In the genomic region with DNA sequence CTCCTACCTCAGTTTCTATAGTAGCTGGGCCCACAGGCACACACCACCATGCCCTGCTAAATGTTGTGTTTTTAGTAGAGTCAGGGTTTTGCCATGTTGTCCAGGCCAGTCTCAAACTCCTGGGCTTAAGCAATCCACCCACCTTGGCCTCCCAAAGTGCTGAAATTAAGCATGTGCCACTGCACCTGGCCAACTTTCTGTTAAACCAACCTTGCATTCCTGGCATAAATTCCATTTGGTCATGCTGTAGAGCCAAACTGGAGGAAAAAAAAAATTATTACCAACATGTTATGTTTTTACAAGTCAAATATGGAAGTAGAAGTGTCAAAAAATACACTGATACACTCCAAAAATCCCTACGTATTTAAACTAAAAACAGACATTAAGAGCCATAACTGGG, we compare ENCODE assay signal across 2 cellular contexts.
TF ChIP-seq lines count a peak whose summit lies in the region.

No MANE protein-coding gene starts in this region.

TF ChIP-seq in HepG2, 621 proteins besides CTCF, POLR2A, EP300 and RAD21:
- TF ChIP-seq MAZ (IDR thresholded peaks at IDR 0.05; ENCODE audit: borderline replicate concordance, low read depth, low read length) (no peak), MAZ (CRISPR knock-in tag; IDR thresholded peaks at IDR 0.05; ENCODE audit: low read depth) (no peak), YY1 (IDR thresholded peaks at IDR 0.05; ENCODE audit: insufficient read depth, insufficient replicate concordance, low read depth, low read length) (no peak), MBNL3 (CRISPR knock-in tag; conservative IDR thresholded peaks at IDR 0.05) (no peak), JUNB (CRISPR knock-in tag; IDR thresholded peaks at IDR 0.05; ENCODE audit: borderline replicate concordance) (no peak), SATB2 (CRISPR knock-in tag; IDR thresholded peaks at IDR 0.05) (no peak), ZNF563 (CRISPR knock-in tag; IDR thresholded peaks at IDR 0.05) (no peak), FOXO1 (CRISPR knock-in tag; IDR thresholded peaks at IDR 0.05) (no peak), SP140L (CRISPR knock-in tag; IDR thresholded peaks at IDR 0.05; ENCODE audit: borderline replicate concordance) (no peak), ZNF768 (CRISPR knock-in tag; IDR thresholded peaks at IDR 0.05) (no peak), GABPA (IDR thresholded peaks at IDR 0.05; ENCODE audit: low read depth, low read length) (no peak), GABPA (CRISPR knock-in tag; IDR thresholded peaks at IDR 0.05; ENCODE audit: low read depth) (no peak), ZNF292 (CRISPR knock-in tag; IDR thresholded peaks at IDR 0.05; ENCODE audit: borderline replicate concordance, low read depth) (no peak)
- TF ChIP-seq, protein P1, sequence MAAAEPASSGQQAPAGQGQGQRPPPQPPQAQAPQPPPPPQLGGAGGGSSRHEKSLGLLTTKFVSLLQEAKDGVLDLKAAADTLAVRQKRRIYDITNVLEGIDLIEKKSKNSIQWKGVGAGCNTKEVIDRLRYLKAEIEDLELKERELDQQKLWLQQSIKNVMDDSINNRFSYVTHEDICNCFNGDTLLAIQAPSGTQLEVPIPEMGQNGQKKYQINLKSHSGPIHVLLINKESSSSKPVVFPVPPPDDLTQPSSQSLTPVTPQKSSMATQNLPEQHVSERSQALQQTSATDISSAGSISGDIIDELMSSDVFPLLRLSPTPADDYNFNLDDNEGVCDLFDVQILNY (CRISPR knock-in tag; conservative IDR thresholded peaks at IDR 0.05), result no peak
TF ChIP-seq in HepG2: peak in this region for 0.

TF ChIP-seq in K562, 482 proteins besides CTCF, POLR2A, EP300 and RAD21:
- TF ChIP-seq RBM39 (optimal IDR thresholded peaks at IDR 0.05; ENCODE audit: low read depth, low read length), result no peak
- no peak for TF ChIP-seq ZNF3 (CRISPR knock-in tag; IDR thresholded peaks at IDR 0.05)
- TF ChIP-seq, protein P2, sequence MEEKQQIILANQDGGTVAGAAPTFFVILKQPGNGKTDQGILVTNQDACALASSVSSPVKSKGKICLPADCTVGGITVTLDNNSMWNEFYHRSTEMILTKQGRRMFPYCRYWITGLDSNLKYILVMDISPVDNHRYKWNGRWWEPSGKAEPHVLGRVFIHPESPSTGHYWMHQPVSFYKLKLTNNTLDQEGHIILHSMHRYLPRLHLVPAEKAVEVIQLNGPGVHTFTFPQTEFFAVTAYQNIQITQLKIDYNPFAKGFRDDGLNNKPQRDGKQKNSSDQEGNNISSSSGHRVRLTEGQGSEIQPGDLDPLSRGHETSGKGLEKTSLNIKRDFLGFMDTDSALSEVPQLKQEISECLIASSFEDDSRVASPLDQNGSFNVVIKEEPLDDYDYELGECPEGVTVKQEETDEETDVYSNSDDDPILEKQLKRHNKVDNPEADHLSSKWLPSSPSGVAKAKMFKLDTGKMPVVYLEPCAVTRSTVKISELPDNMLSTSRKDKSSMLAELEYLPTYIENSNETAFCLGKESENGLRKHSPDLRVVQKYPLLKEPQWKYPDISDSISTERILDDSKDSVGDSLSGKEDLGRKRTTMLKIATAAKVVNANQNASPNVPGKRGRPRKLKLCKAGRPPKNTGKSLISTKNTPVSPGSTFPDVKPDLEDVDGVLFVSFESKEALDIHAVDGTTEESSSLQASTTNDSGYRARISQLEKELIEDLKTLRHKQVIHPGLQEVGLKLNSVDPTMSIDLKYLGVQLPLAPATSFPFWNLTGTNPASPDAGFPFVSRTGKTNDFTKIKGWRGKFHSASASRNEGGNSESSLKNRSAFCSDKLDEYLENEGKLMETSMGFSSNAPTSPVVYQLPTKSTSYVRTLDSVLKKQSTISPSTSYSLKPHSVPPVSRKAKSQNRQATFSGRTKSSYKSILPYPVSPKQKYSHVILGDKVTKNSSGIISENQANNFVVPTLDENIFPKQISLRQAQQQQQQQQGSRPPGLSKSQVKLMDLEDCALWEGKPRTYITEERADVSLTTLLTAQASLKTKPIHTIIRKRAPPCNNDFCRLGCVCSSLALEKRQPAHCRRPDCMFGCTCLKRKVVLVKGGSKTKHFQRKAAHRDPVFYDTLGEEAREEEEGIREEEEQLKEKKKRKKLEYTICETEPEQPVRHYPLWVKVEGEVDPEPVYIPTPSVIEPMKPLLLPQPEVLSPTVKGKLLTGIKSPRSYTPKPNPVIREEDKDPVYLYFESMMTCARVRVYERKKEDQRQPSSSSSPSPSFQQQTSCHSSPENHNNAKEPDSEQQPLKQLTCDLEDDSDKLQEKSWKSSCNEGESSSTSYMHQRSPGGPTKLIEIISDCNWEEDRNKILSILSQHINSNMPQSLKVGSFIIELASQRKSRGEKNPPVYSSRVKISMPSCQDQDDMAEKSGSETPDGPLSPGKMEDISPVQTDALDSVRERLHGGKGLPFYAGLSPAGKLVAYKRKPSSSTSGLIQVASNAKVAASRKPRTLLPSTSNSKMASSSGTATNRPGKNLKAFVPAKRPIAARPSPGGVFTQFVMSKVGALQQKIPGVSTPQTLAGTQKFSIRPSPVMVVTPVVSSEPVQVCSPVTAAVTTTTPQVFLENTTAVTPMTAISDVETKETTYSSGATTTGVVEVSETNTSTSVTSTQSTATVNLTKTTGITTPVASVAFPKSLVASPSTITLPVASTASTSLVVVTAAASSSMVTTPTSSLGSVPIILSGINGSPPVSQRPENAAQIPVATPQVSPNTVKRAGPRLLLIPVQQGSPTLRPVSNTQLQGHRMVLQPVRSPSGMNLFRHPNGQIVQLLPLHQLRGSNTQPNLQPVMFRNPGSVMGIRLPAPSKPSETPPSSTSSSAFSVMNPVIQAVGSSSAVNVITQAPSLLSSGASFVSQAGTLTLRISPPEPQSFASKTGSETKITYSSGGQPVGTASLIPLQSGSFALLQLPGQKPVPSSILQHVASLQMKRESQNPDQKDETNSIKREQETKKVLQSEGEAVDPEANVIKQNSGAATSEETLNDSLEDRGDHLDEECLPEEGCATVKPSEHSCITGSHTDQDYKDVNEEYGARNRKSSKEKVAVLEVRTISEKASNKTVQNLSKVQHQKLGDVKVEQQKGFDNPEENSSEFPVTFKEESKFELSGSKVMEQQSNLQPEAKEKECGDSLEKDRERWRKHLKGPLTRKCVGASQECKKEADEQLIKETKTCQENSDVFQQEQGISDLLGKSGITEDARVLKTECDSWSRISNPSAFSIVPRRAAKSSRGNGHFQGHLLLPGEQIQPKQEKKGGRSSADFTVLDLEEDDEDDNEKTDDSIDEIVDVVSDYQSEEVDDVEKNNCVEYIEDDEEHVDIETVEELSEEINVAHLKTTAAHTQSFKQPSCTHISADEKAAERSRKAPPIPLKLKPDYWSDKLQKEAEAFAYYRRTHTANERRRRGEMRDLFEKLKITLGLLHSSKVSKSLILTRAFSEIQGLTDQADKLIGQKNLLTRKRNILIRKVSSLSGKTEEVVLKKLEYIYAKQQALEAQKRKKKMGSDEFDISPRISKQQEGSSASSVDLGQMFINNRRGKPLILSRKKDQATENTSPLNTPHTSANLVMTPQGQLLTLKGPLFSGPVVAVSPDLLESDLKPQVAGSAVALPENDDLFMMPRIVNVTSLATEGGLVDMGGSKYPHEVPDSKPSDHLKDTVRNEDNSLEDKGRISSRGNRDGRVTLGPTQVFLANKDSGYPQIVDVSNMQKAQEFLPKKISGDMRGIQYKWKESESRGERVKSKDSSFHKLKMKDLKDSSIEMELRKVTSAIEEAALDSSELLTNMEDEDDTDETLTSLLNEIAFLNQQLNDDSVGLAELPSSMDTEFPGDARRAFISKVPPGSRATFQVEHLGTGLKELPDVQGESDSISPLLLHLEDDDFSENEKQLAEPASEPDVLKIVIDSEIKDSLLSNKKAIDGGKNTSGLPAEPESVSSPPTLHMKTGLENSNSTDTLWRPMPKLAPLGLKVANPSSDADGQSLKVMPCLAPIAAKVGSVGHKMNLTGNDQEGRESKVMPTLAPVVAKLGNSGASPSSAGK (IDR thresholded peaks at IDR 0.05), result peak; percentile 47
- TF ChIP-seq L3MBTL2 (IDR thresholded peaks at IDR 0.05), result 0 out of 2 replicates have a peak, but pooled peaks have one; percentile 25
- no peak for TF ChIP-seq ZNF583 (CRISPR knock-in tag; IDR thresholded peaks at IDR 0.05)
- TF ChIP-seq, protein P3, sequence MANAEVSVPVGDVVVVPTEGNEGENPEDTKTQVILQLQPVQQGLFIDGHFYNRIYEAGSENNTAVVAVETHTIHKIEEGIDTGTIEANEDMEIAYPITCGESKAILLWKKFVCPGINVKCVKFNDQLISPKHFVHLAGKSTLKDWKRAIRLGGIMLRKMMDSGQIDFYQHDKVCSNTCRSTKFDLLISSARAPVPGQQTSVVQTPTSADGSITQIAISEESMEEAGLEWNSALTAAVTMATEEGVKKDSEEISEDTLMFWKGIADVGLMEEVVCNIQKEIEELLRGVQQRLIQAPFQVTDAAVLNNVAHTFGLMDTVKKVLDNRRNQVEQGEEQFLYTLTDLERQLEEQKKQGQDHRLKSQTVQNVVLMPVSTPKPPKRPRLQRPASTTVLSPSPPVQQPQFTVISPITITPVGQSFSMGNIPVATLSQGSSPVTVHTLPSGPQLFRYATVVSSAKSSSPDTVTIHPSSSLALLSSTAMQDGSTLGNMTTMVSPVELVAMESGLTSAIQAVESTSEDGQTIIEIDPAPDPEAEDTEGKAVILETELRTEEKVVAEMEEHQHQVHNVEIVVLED (CRISPR knock-in tag; IDR thresholded peaks at IDR 0.05), result no peak
- TF ChIP-seq, protein P4, sequence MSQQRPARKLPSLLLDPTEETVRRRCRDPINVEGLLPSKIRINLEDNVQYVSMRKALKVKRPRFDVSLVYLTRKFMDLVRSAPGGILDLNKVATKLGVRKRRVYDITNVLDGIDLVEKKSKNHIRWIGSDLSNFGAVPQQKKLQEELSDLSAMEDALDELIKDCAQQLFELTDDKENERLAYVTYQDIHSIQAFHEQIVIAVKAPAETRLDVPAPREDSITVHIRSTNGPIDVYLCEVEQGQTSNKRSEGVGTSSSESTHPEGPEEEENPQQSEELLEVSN (IDR thresholded peaks at IDR 0.05; ENCODE audit: borderline replicate concordance in 1 of 2, extremely low read depth in 1 of 2, insufficient read depth in 1 of 2, insufficient read length in 1 of 2, low read depth in 1 of 2, low read length in 1 of 2, poor library complexity in 1 of 2, severe bottlenecking in 1 of 2), result peak in 1 of 2 experiments; percentile 29
- TF ChIP-seq CBX3 (IDR thresholded peaks at IDR 0.05; ENCODE audit: borderline replicate concordance in 1 of 2, low read length in 2 of 2), result peak in 1 of 2 experiments; percentile 68; a peak in 1 of 3 replicates
- TF ChIP-seq ZNF324 (CRISPR knock-in tag; IDR thresholded peaks at IDR 0.05), result peak; percentile 79
- TF ChIP-seq KAT8 (IDR thresholded peaks at IDR 0.05; ENCODE audit: low read depth), result no peak
- TF ChIP-seq, protein P5, sequence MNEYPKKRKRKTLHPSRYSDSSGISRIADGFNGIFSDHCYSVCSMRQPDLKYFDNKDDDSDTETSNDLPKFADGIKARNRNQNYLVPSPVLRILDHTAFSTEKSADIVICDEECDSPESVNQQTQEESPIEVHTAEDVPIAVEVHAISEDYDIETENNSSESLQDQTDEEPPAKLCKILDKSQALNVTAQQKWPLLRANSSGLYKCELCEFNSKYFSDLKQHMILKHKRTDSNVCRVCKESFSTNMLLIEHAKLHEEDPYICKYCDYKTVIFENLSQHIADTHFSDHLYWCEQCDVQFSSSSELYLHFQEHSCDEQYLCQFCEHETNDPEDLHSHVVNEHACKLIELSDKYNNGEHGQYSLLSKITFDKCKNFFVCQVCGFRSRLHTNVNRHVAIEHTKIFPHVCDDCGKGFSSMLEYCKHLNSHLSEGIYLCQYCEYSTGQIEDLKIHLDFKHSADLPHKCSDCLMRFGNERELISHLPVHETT (CRISPR knock-in tag; conservative IDR thresholded peaks at IDR 0.05 in 1 of 2, IDR thresholded peaks at IDR 0.05 in 1 of 2), result no peak
